Comparison of ENCODE assay signal across 8 cellular contexts in the genomic region with DNA sequence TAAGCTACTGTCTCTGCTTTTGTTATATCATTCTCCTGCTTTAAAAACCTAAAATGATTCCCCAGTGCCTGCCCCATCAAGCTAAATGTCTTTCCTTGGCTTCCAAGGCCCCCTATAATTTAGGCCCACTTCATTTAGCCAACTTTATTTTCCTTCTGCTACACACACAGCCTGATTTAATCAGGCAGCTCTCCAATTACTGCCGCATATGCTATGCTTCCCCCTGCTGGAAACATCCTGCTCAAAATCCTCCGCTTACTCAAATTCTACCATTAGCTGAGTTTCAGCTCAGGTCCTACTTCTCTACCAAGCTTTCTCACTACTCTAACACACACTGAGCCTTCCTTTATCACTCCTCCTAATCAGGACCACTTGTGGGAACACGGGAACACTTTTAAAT. TPM values are rescaled to one million over a fixed set of nuclear protein-coding genes. Genes with fewer than 3 reads are reported as not detected.
A peak's percentile ranks its signal among the peaks of the same experiment; 100 is the strongest.
DNase-seq lines count a peak whose midpoint lies in the region; ATAC-seq and TF ChIP-seq lines count a peak whose summit lies in the region.

No MANE protein-coding gene starts in this region.

- H4K20me1 ChIP-seq in PC-9 (ENCODE audit: insufficient read depth) (peaks cover 9% of the 10 kb centered on the region), smooth muscle cell (ENCODE audit: low read depth) (peaks cover 13% of the 10 kb centered on the region)

- no peaks in the 10 kb centered on the region for H3K9me3 Mint-ChIP-seq in glutamatergic neuron (ENCODE audit: unreplicated experiment)

- no peaks in the 10 kb centered on the region for H3K4me1 ChIP-seq in PC-9 (replicated peaks; ENCODE audit: insufficient read depth)
- H3K4me1 ChIP-seq in smooth muscle cell (ENCODE audit: low read depth): no peaks in the 10 kb centered on the region

- ATAC-seq in GM18868 (IDR thresholded peaks at IDR 0.05; ENCODE audit: unreplicated experiment) (peak; percentile 54), GM21390 (IDR thresholded peaks at IDR 0.05; ENCODE audit: unreplicated experiment) (no peak)

- H3K4me3 Mint-ChIP-seq in glutamatergic neuron (ENCODE audit: unreplicated experiment): no peak overlapping the region

- H3K27ac ChIP-seq in PC-9: no peak overlapping the region
- H3K27ac ChIP-seq in smooth muscle cell (ENCODE audit: low read depth): no peak overlapping the region

- DNase-seq in AG08395 (ENCODE audit: low spot score) (peak; percentile 39), PC-9 (no peak), fibroblast of peridontal ligament (ENCODE audit: extremely low read depth) (peak; percentile 68), smooth muscle cell (lab: John Stamatoyannopoulos, UW; ENCODE audit: unreplicated experiment) (no peak), GM19238 (ENCODE audit: insufficient read length, low spot score) (no peak), glutamatergic neuron (no peak)

- H3K27me3 ChIP-seq in PC-9 (ENCODE audit: insufficient read depth, low read depth) (no peaks in the 10 kb centered on the region), smooth muscle cell (ENCODE audit: low read depth) (no peaks in the 10 kb centered on the region)

- H3K9me3 ChIP-seq in PC-9 (ENCODE audit: insufficient read depth, low read depth) (no peaks in the 10 kb centered on the region), smooth muscle cell (replicated peaks; ENCODE audit: low read depth) (no peaks in the 10 kb centered on the region)

- intact Hi-C loops in PC-9 (cut with micrococcal nuclease; ENCODE audit: unreplicated experiment): no loop called here

- H3K27me3 Mint-ChIP-seq in glutamatergic neuron (ENCODE audit: unreplicated experiment): no peaks in the 10 kb centered on the region

- peaks cover 9% of the 10 kb centered on the region for H3K36me3 ChIP-seq in PC-9 (ENCODE audit: low read depth)
- no peaks in the 10 kb centered on the region for H3K36me3 ChIP-seq in smooth muscle cell (ENCODE audit: low read depth)

- CTCF ChIA-PET in PC-9 (lab: Charles Lee): interaction anchor here (1.0 to 1.2 kb wide), 2 partner anchors 143 to 211 kb away, joined by 4 to 6 read pairs; no protein-coding TSS in a partner anchor

- no peak overlapping the region for H3K4me2 ChIP-seq in PC-9
- no peak overlapping the region for H3K4me2 ChIP-seq in smooth muscle cell

- H3K4me3 ChIP-seq in PC-9: no peak overlapping the region
- no peak overlapping the region for H3K4me3 ChIP-seq in smooth muscle cell

- H3K27ac Mint-ChIP-seq in glutamatergic neuron (ENCODE audit: unreplicated experiment): no peak overlapping the region

- no peaks in the 10 kb centered on the region for H3K36me3 Mint-ChIP-seq in glutamatergic neuron (ENCODE audit: unreplicated experiment)

- BruUV-seq in PC-9 (replicated peaks; lab: Mats Ljungman, UMichigan): no TSS peak

- H3K9ac ChIP-seq in smooth muscle cell (ENCODE audit: low read depth): no peak overlapping the region

- no peaks in the 10 kb centered on the region for H3F3A ChIP-seq in PC-9 (ENCODE audit: insufficient read depth, low read depth)
- H3F3A ChIP-seq in smooth muscle cell (ENCODE audit: low read depth): no peaks in the 10 kb centered on the region

- POLR2A ChIA-PET in PC-9 (lab: Charles Lee; ENCODE audit: unreplicated experiment): interaction anchor here (0.5 to 0.6 kb wide), 3 partner anchors 9 to 1017 kb away, joined by 5 to 12 read pairs (median 8); no protein-coding TSS in a partner anchor

- H2AFZ ChIP-seq in PC-9: no peak overlapping the region
- no peak overlapping the region for H2AFZ ChIP-seq in smooth muscle cell (ENCODE audit: low read depth)

- H3K79me2 ChIP-seq in PC-9 (ENCODE audit: low read depth) (peaks cover 2% of the 10 kb centered on the region; the same call in 1 of the 2 replicates), smooth muscle cell (ENCODE audit: low read depth) (peaks cover 6% of the 10 kb centered on the region)

- 63% methylated on average over 3 of the region's 3 CpGs for WGBS in smooth muscle cell (ENCODE audit: low lambda C conversion rate)

- H3K4me1 Mint-ChIP-seq in glutamatergic neuron (ENCODE audit: low read depth, unreplicated experiment): peaks cover 2% of the 10 kb centered on the region

- TF ChIP-seq CTCF in PC-9 (conservative IDR thresholded peaks at IDR 0.05): peak; percentile 56
- TF ChIP-seq CTCF in smooth muscle cell (IDR thresholded peaks at IDR 0.05; ENCODE audit: borderline replicate concordance, insufficient read depth, poor library complexity, severe bottlenecking): peak; percentile 22
- TF ChIP-seq CTCF in glutamatergic neuron (IDR thresholded peaks at IDR 0.05; ENCODE audit: partially characterized antibody, unreplicated experiment): no peak

- no peaks in the 10 kb centered on the region for H3K9me2 ChIP-seq in PC-9 (ENCODE audit: insufficient read depth)

RNA-seq across cellular contexts. Expression of gene LAMP2, which starts 17.0 kb away (rescaled TPM):
- 92.4 and 123 TPM in 2 replicates for total RNA-seq in PC-9 (2021)
- 163 and 189 TPM in 2 replicates for total RNA-seq in smooth muscle cell
- 120 and 134 TPM in 2 replicates for polyA plus RNA-seq in smooth muscle cell
- 48.9 TPM for total RNA-seq in glutamatergic neuron (ENCODE audit: unreplicated experiment)

Comparison
In these comparisons a context has a peak if more than half of its experiments do, and no peak if none do; other contexts are left out.
1. DNase-seq: peak in AG08395 (single experiment) and fibroblast of peridontal ligament (single experiment); none in PC-9 (0 of 2), smooth muscle cell (single experiment), GM19238 (single experiment) and glutamatergic neuron (single experiment).